In genomic region chr5:145697251-145698016, GRCh38 we compare ENCODE assay signal across 8 cellular contexts.
DNase-seq lines count a peak whose midpoint lies in the region; ATAC-seq and TF ChIP-seq lines count a peak whose summit lies in the region.

No MANE protein-coding gene starts in this region.

- H3K4me1 Mint-ChIP-seq in CD4-positive, alpha-beta memory T cell, result no peaks in the 10 kb centered on the region

- no peaks in the 10 kb centered on the region for H3K36me3 Mint-ChIP-seq in CD4-positive, alpha-beta memory T cell

- no peak overlapping the region for H3K4me3 Mint-ChIP-seq in CD4-positive, alpha-beta memory T cell

- H3K27ac ChIP-seq in adrenal gland (no peak overlapping the region), lower lobe of right lung (no peak overlapping the region)
- H3K27ac ChIP-seq in CD4-positive, alpha-beta memory T cell (ENCODE audit: low read depth, low read length), result no peak overlapping the region

- H3K27me3 Mint-ChIP-seq in CD4-positive, alpha-beta memory T cell, result no peaks in the 10 kb centered on the region

- CTCF ChIA-PET in CD4-positive, alpha-beta memory T cell (lab: Charles Lee; ENCODE audit: partially characterized antibody), result interaction anchor here (1.1 kb wide), 2 partner anchors 127 to 135 kb away, joined by 3 to 5 read pairs; no protein-coding TSS in a partner anchor

- DNase-seq in DMS53 treated with DMSO at 0.1 percent for 48 hours (lab: John Stamatoyannopoulos, UW; ENCODE audit: unreplicated experiment) (peak; percentile 36), HT-29 (ENCODE audit: low spot score) (peak; percentile 55), adrenal gland (peak in 4 of 7 donors; percentile 16 to 59 (median 38)), lower lobe of right lung (no peak)
- DNase-seq in CD4-positive, alpha-beta memory T cell, result no peak

- H3K9me3 ChIP-seq in adrenal gland (replicated peaks in 1 of 3), result no peaks in the 10 kb centered on the region
- no peaks in the 10 kb centered on the region for H3K9me3 ChIP-seq in lower lobe of right lung
- no peaks in the 10 kb centered on the region for H3K9me3 ChIP-seq in CD4-positive, alpha-beta memory T cell (ENCODE audit: control insufficient read depth in 1 of 2, low read length in 2 of 2)

- H3K36me3 ChIP-seq in adrenal gland (replicated peaks in 1 of 2) (no peaks in the 10 kb centered on the region), lower lobe of right lung (no peaks in the 10 kb centered on the region)
- H3K36me3 ChIP-seq in CD4-positive, alpha-beta memory T cell (ENCODE audit: insufficient read depth, low read length), result no peaks in the 10 kb centered on the region

- peaks cover 0 to 1% (median 0%) of the 10 kb centered on the region in 8 donors for H3K9me3 Mint-ChIP-seq in CD4-positive, alpha-beta memory T cell

- H3K27ac Mint-ChIP-seq in CD4-positive, alpha-beta memory T cell, result no peak overlapping the region

- peak; percentile 69 for ATAC-seq in GM19372 (IDR thresholded peaks at IDR 0.05; ENCODE audit: low read depth, unreplicated experiment)
- peak in 1 of 2 donors; percentile 35 for ATAC-seq in lower lobe of right lung
- ATAC-seq in HG03354 (IDR thresholded peaks at IDR 0.05; ENCODE audit: poor library complexity, severe bottlenecking, unreplicated experiment), result no peak
- no peak for ATAC-seq in HG03457 (IDR thresholded peaks at IDR 0.05; ENCODE audit: unreplicated experiment)

- H3K4me3 ChIP-seq in adrenal gland (no peak overlapping the region), lower lobe of right lung (no peak overlapping the region)
- H3K4me3 ChIP-seq in CD4-positive, alpha-beta memory T cell (ENCODE audit: low read length in 2 of 2), result no peak overlapping the region

- POLR2A ChIA-PET in CD4-positive, alpha-beta memory T cell (lab: Charles Lee; ENCODE audit: partially characterized antibody), result no interaction called here

- intact Hi-C loops in adrenal gland (cut with DNase I) (loop anchor here in 1 of 2 donors (10.0 kb wide), 1 partner anchor 117 kb away; no protein-coding TSS in a partner anchor), lower lobe of right lung (cut with DNase I) (no loop called here)
- intact Hi-C loops in CD4-positive, alpha-beta memory T cell (cut with micrococcal nuclease), result loop anchor here (5.0 kb wide), 1 partner anchor 130 kb away; no protein-coding TSS in a partner anchor

- H3K27me3 ChIP-seq in adrenal gland (no peaks in the 10 kb centered on the region), lower lobe of right lung (ENCODE audit: low read depth) (no peaks in the 10 kb centered on the region)
- no peaks in the 10 kb centered on the region for H3K27me3 ChIP-seq in CD4-positive, alpha-beta memory T cell (ENCODE audit: insufficient read depth, low read length)

- peak in 5 of 6 experiments; percentile 19 to 54 (median 50) for TF ChIP-seq CTCF in adrenal gland (IDR thresholded peaks at IDR 0.05)
- peak; percentile 52 for TF ChIP-seq CTCF in lower lobe of right lung (IDR thresholded peaks at IDR 0.05)

- H3K4me1 ChIP-seq in adrenal gland (replicated peaks in 1 of 2) (no peaks in the 10 kb centered on the region), lower lobe of right lung (no peaks in the 10 kb centered on the region)
- no peaks in the 10 kb centered on the region for H3K4me1 ChIP-seq in CD4-positive, alpha-beta memory T cell (ENCODE audit: insufficient read depth, low read length)

- TF ChIP-seq POLR2A in adrenal gland (IDR thresholded peaks at IDR 0.05), result no peak

- 57 to 63% (median 60%) methylated on average over 4 of the region's 4 CpGs for WGBS in adrenal gland, 4 donors

Comparison
In these comparisons a context has a peak if more than half of its experiments do, and no peak if none do; other contexts are left out.
1. DNase-seq: peak in DMS53 treated with DMSO at 0.1 percent for 48 hours (single experiment), HT-29 (single experiment) and adrenal gland (4 of 7); none in lower lobe of right lung (single experiment) and CD4-positive, alpha-beta memory T cell (0 of 5).